ENCODE assay signal across 16 cellular contexts in the genomic region with DNA sequence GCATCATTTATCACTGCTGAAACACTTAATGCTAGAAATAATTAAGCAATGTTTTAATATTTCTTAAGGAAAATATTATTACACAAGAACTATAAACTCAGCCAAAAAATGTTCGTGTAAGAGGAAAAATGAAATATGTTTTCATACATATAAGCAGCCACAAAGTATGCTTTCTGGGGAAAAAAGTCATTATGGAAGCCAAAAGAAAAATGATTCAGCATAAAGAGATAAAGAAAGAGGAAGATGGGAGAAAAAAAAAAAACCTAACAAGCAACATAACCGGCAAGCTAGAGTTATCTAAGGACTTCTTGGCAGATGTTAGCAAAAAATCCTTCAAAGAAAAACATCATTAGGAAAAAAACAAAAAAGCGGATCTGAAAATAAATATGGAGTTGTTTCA.
DNase-seq lines count a peak whose midpoint lies in the region; ATAC-seq, FAIRE-seq and TF ChIP-seq lines count a peak whose summit lies in the region.
"Had no signal": no experiment of that assay in that cellular context is flagged by ENCODE, and none has a peak within 500 bp of the region (broad histone marks: within the 10 kb centered on the region; RNA-seq: fewer than 3 reads in every experiment).

No MANE protein-coding gene starts in this region.

- no peak for TF ChIP-seq POLR2A in A549 (IDR thresholded peaks at IDR 0.05; ENCODE audit: low read length)

- H3K4me3 Mint-ChIP-seq in astrocyte (ENCODE audit: unreplicated experiment) (no peak overlapping the region), mesothelial cell of epicardium (no peak overlapping the region)
- no peak overlapping the region for H3K4me3 Mint-ChIP-seq in naive thymus-derived CD4-positive, alpha-beta T cell
- H3K4me3 Mint-ChIP-seq: CD8-positive, alpha-beta T cell; stimulated activated naive CD8-positive, alpha-beta T cell treated with anti-CD3 and anti-CD28 coated beads, Interleukin-15, Interleukin-2, amounts not matched to agents 100 ng/mL and 50 ng/mL, for 24 hours had no signal

- no peak overlapping the region for H2AFZ ChIP-seq in astrocyte (ENCODE audit: low read depth, low read length)

- no peak overlapping the region for H3K27ac ChIP-seq in A549
- no peak overlapping the region for H3K27ac ChIP-seq in astrocyte (ENCODE audit: low read depth, low read length)
- no peak overlapping the region for H3K27ac ChIP-seq in naive thymus-derived CD4-positive, alpha-beta T cell (ENCODE audit: low read depth, low read length)
- H3K27ac ChIP-seq: coronary artery, uterus had no signal

- TF ChIP-seq RAD21 in A549 (conservative IDR thresholded peaks at IDR 0.05 in 1 of 2, IDR thresholded peaks at IDR 0.05 in 1 of 2) = no peak

- no peak for ATAC-seq in A549
- no peak for ATAC-seq in naive thymus-derived CD4-positive, alpha-beta T cell
- ATAC-seq: CD8-positive, alpha-beta T cell had no signal

- H3K36me3 Mint-ChIP-seq in astrocyte (ENCODE audit: low read depth, unreplicated experiment) = no peaks in the 10 kb centered on the region
- no peaks in the 10 kb centered on the region for H3K36me3 Mint-ChIP-seq in mesothelial cell of epicardium
- no peaks in the 10 kb centered on the region for H3K36me3 Mint-ChIP-seq in naive thymus-derived CD4-positive, alpha-beta T cell
- H3K36me3 Mint-ChIP-seq: CD8-positive, alpha-beta T cell had no signal

- H3K4me1 ChIP-seq in A549 = 0 out of 3 replicates have a peak, but pooled peaks cover 3% of the 10 kb centered on the region
- H3K4me1 ChIP-seq in astrocyte (ENCODE audit: insufficient read depth, low read length) = peaks cover 4% of the 10 kb centered on the region
- H3K4me1 ChIP-seq in HAP-1 = no peaks in the 10 kb centered on the region
- no peaks in the 10 kb centered on the region for H3K4me1 ChIP-seq in naive thymus-derived CD4-positive, alpha-beta T cell (ENCODE audit: control insufficient read depth in 2 of 2, insufficient read depth in 2 of 2, low read length in 2 of 2)
- H3K4me1 ChIP-seq: uterus had no signal

- H3K4me1 Mint-ChIP-seq in astrocyte (ENCODE audit: low read depth, unreplicated experiment) = no peaks in the 10 kb centered on the region
- peaks cover 17% of the 10 kb centered on the region for H3K4me1 Mint-ChIP-seq in mesothelial cell of epicardium
- H3K4me1 Mint-ChIP-seq in naive thymus-derived CD4-positive, alpha-beta T cell = no peaks in the 10 kb centered on the region

- no peaks in the 10 kb centered on the region for H3K27me3 Mint-ChIP-seq in astrocyte (ENCODE audit: low read depth, unreplicated experiment)
- H3K27me3 Mint-ChIP-seq in mesothelial cell of epicardium (ENCODE audit: low read depth) = no peaks in the 10 kb centered on the region
- peaks cover 0 to 6% (median 3%) of the 10 kb centered on the region in 5 donors for H3K27me3 Mint-ChIP-seq in naive thymus-derived CD4-positive, alpha-beta T cell

- FAIRE-seq in A549 (lab: Jason Lieb, UNC) (no peak), astrocyte (lab: Jason Lieb, UNC) (no peak)

- TF ChIP-seq CTCF in A549 (IDR thresholded peaks at IDR 0.05) (no peak), astrocyte (IDR thresholded peaks at IDR 0.05; ENCODE audit: insufficient read depth, low read depth, low read length) (no peak), mesothelial cell of epicardium (IDR thresholded peaks at IDR 0.05; ENCODE audit: unreplicated experiment) (no peak)

- in situ Hi-C loops in HAP-1 (cut with MboI; ENCODE audit: low sequenced_read_pairs) = no loop called here

- 50% methylated on average over 3 of the region's 3 CpGs for WGBS in A549 (ENCODE audit: missing lambda C conversion rate)

- H3K4me3 ChIP-seq in A549 = no peak overlapping the region
- H3K4me3 ChIP-seq in astrocyte (ENCODE audit: insufficient read depth, low read depth, low read length) = no peak overlapping the region
- H3K4me3 ChIP-seq in HAP-1 = no peak overlapping the region
- H3K4me3 ChIP-seq in naive thymus-derived CD4-positive, alpha-beta T cell (ENCODE audit: low read length) = no peak overlapping the region
- H3K4me3 ChIP-seq: coronary artery, uterus had no signal

- TF ChIP-seq EP300 in A549 (IDR thresholded peaks at IDR 0.05) = no peak

- H3K27me3 ChIP-seq in astrocyte (ENCODE audit: insufficient read depth, low read length) = no peaks in the 10 kb centered on the region
- no peaks in the 10 kb centered on the region for H3K27me3 ChIP-seq in HAP-1 (ENCODE audit: low read depth)
- H3K27me3 ChIP-seq in naive thymus-derived CD4-positive, alpha-beta T cell (ENCODE audit: control insufficient read depth in 2 of 2, insufficient read depth in 2 of 2, low read length in 2 of 2) = no peaks in the 10 kb centered on the region
- H3K27me3 ChIP-seq: uterus had no signal

- H3K27ac Mint-ChIP-seq in astrocyte (ENCODE audit: unreplicated experiment) (no peak overlapping the region), mesothelial cell of epicardium (peak overlapping the region; percentile 74)
- no peak overlapping the region for H3K27ac Mint-ChIP-seq in naive thymus-derived CD4-positive, alpha-beta T cell
- H3K27ac Mint-ChIP-seq: CD8-positive, alpha-beta T cell; stimulated activated naive CD8-positive, alpha-beta T cell treated with anti-CD3 and anti-CD28 coated beads, Interleukin-15, Interleukin-2, amounts not matched to agents 100 ng/mL and 50 ng/mL, for 24 hours had no signal

- H3K9me3 Mint-ChIP-seq in astrocyte (ENCODE audit: unreplicated experiment) (peaks cover 4% of the 10 kb centered on the region), mesothelial cell of epicardium (peaks cover 4% of the 10 kb centered on the region)
- peaks cover 0 to 8% (median 4%) of the 10 kb centered on the region in 11 donors for H3K9me3 Mint-ChIP-seq in naive thymus-derived CD4-positive, alpha-beta T cell
- H3K9me3 Mint-ChIP-seq: CD8-positive, alpha-beta T cell; stimulated activated naive CD8-positive, alpha-beta T cell treated with anti-CD3 and anti-CD28 coated beads, Interleukin-15, Interleukin-2, amounts not matched to agents 100 ng/mL and 50 ng/mL, for 24 hours had no signal

- POLR2A ChIA-PET in A549 (lab: Yijun Ruan, JAX) = interaction anchor here (0.7 kb wide), 1 partner anchor 591 kb away, joined by 3 read pairs; a partner anchor contains a TSS
- POLR2A ChIA-PET in naive thymus-derived CD4-positive, alpha-beta T cell (lab: Charles Lee) = no interaction called here

- no peak overlapping the region for H3K9ac ChIP-seq in astrocyte (ENCODE audit: low read length)

- H3K9me3 ChIP-seq in A549 (no peaks in the 10 kb centered on the region), astrocyte (ENCODE audit: insufficient read depth, low read depth, low read length) (no peaks in the 10 kb centered on the region), HAP-1 (no peaks in the 10 kb centered on the region)
- H3K9me3 ChIP-seq in naive thymus-derived CD4-positive, alpha-beta T cell (ENCODE audit: control insufficient read depth in 2 of 3, low read length in 3 of 3) = no peaks in the 10 kb centered on the region
- H3K9me3 ChIP-seq: uterus had no signal

- H4K20me1 ChIP-seq in astrocyte (ENCODE audit: insufficient read depth, low read length) = no peaks in the 10 kb centered on the region

- H3K36me3 ChIP-seq in astrocyte (ENCODE audit: insufficient read depth, low read length) (no peaks in the 10 kb centered on the region), HAP-1 (replicated peaks) (no peaks in the 10 kb centered on the region)
- no peaks in the 10 kb centered on the region for H3K36me3 ChIP-seq in naive thymus-derived CD4-positive, alpha-beta T cell (ENCODE audit: control insufficient read depth in 2 of 3, insufficient read depth in 3 of 3, low read length in 3 of 3)
- H3K36me3 ChIP-seq: uterus had no signal

- intact Hi-C loops in naive thymus-derived CD4-positive, alpha-beta T cell (cut with micrococcal nuclease) = no loop called here

- CTCF ChIA-PET in A549 (lab: Yijun Ruan, JAX) = no interaction called here
- CTCF ChIA-PET in naive thymus-derived CD4-positive, alpha-beta T cell (lab: Charles Lee) = no interaction called here

- peak overlapping the region; percentile 31; the same call in 2 of the 3 replicates for H3K4me2 ChIP-seq in A549
- no peak overlapping the region for H3K4me2 ChIP-seq in astrocyte (ENCODE audit: low read length)

- no peaks in the 10 kb centered on the region for H3K79me2 ChIP-seq in astrocyte (ENCODE audit: insufficient read depth, low read length)

- DNase-seq in A549 (ENCODE audit: low read depth in 1 of 2, low spot score in 1 of 2) = no peak
- DNase-seq in LHCN-M2 (ENCODE audit: low read depth) = peak; percentile 35
- DNase-seq in astrocyte (ENCODE audit: low read depth) = peak; percentile 16
- DNase-seq in mesothelial cell of epicardium (ENCODE audit: low spot score in 2 of 2, unreplicated experiment in 2 of 2) = no peak
- DNase-seq in islet precursor cell = no peak
- DNase-seq in SKM-1 (lab: John Stamatoyannopoulos, UW; ENCODE audit: unreplicated experiment) = no peak
- DNase-seq in HAP-1 (ENCODE audit: low spot score in 2 of 2) = no peak
- DNase-seq in naive thymus-derived CD4-positive, alpha-beta T cell = no peak
- DNase-seq: ACHN; CD8-positive, alpha-beta T cell; DND-41; NCI-H2029 treated with DMSO at 0.1 percent for 48 hours; NCI-H524; uterus had no signal

TF ChIP-seq in A549, 52 proteins besides CTCF, POLR2A, EP300 and RAD21:
- TF ChIP-seq RFX5 (IDR thresholded peaks at IDR 0.05) (no peak), ESRRA (IDR thresholded peaks at IDR 0.05; ENCODE audit: borderline replicate concordance, low read length) (no peak)

Comparison
In these comparisons a context has a peak if more than half of its experiments do, and no peak if none do; other contexts are left out.
1. DNase-seq: peak in LHCN-M2 (single experiment) and astrocyte (single experiment); none in A549 (0 of 2), mesothelial cell of epicardium (0 of 2), islet precursor cell (single experiment), SKM-1 (single experiment), HAP-1 (0 of 2) and naive thymus-derived CD4-positive, alpha-beta T cell (0 of 9).